20 cellular contexts compared by ENCODE assay signal in genomic region chr7:49563693-49564378, GRCh38.
DNase-seq lines count a peak whose midpoint lies in the region; ATAC-seq and TF ChIP-seq lines count a peak whose summit lies in the region.
"Had no signal": no experiment of that assay in that cellular context is flagged by ENCODE, and none has a peak within 500 bp of the region (broad histone marks: within the 10 kb centered on the region; RNA-seq: fewer than 3 reads in every experiment).

No MANE protein-coding gene starts in this region.

- H3K9me3 ChIP-seq in heart left ventricle = peaks cover 0 to 24% (median 10%) of the 10 kb centered on the region in 12 donors

- intact Hi-C loops in heart left ventricle (cut with DNase I) = no loop called here

- H3K4me3 Mint-ChIP-seq in stimulated activated naive B cell treated with anti-CD40 and anti-IgM and Interleukin-4, amounts not matched to agents 10 μg/mL and 1 μg/mL and 100 μg/mL, for 72 hours = no peak overlapping the region
- H3K4me3 Mint-ChIP-seq: central memory CD8-positive, alpha-beta T cell; mesothelial cell of epicardium; neural progenitor cell had no signal

- no peaks in the 10 kb centered on the region for H3K36me3 Mint-ChIP-seq in stimulated activated naive B cell treated with anti-CD40 and anti-IgM and Interleukin-4, amounts not matched to agents 10 μg/mL and 1 μg/mL and 100 μg/mL, for 72 hours
- H3K36me3 Mint-ChIP-seq: mesothelial cell of epicardium, neural progenitor cell had no signal

- no peak overlapping the region for H3K27ac Mint-ChIP-seq in stimulated activated naive B cell treated with anti-CD40 and anti-IgM and Interleukin-4, amounts not matched to agents 10 μg/mL and 1 μg/mL and 100 μg/mL, for 72 hours
- H3K27ac Mint-ChIP-seq: mesothelial cell of epicardium, neural progenitor cell had no signal

- H3K4me3 ChIP-seq in GM06990 (replicated peaks; ENCODE audit: low read depth, low read length) = no peak overlapping the region
- H3K4me3 ChIP-seq in heart left ventricle = no peak overlapping the region
- H3K4me3 ChIP-seq: neural progenitor cell, uterus had no signal

- DNase-seq in GM06990 (ENCODE audit: extremely low read depth, insufficient read length) (peak; percentile 17), ureter (ENCODE audit: low spot score) (no peak), heart left ventricle (no peak), SIG-M5 treated with dmso at 0.1 percent for 504 hours (lab: John Stamatoyannopoulos, UW; ENCODE audit: unreplicated experiment) (no peak)
- no peak for DNase-seq in stimulated activated naive B cell treated with anti-CD40 and anti-IgM and Interleukin-4, amounts not matched to agents 10 μg/mL and 1 μg/mL and 100 μg/mL, for 72 hours
- DNase-seq: activated gamma-delta T cell; foreskin fibroblast; left cardiac atrium; NCI-H1694 treated with DMSO at 0.1 percent for 48 hours; SHP77 treated with DMSO at 0.1 percent for 48 hours; stimulated activated naive CD4-positive, alpha-beta T cell; uterus had no signal

- peaks cover 7 to 15% of the 10 kb centered on the region in 2 donors for H3K9me3 Mint-ChIP-seq in stimulated activated naive B cell treated with anti-CD40 and anti-IgM and Interleukin-4, amounts not matched to agents 10 μg/mL and 1 μg/mL and 100 μg/mL, for 72 hours

- H3K27me3 ChIP-seq in GM06990 (replicated peaks; ENCODE audit: control insufficient read depth, insufficient read depth, low read length) (no peaks in the 10 kb centered on the region), heart left ventricle (no peaks in the 10 kb centered on the region)
- H3K27me3 ChIP-seq: neural progenitor cell, uterus had no signal

- WGBS in heart left ventricle, 4 donors = 69 to 83% (median 73%) methylated on average over 8 of the region's 8 CpGs

- H3K4me1 Mint-ChIP-seq in stimulated activated naive B cell treated with anti-CD40 and anti-IgM and Interleukin-4, amounts not matched to agents 10 μg/mL and 1 μg/mL and 100 μg/mL, for 72 hours = no peaks in the 10 kb centered on the region
- H3K4me1 Mint-ChIP-seq: central memory CD8-positive, alpha-beta T cell; mesothelial cell of epicardium; neural progenitor cell had no signal

- no peak for TF ChIP-seq POLR2A in heart left ventricle (IDR thresholded peaks at IDR 0.05)

- no peaks in the 10 kb centered on the region for H3K4me1 ChIP-seq in heart left ventricle
- H3K4me1 ChIP-seq: neural progenitor cell, uterus had no signal

- peak; percentile 39 for ATAC-seq in GM19395 (IDR thresholded peaks at IDR 0.05; ENCODE audit: unreplicated experiment)
- ATAC-seq in HG02610 (IDR thresholded peaks at IDR 0.05; ENCODE audit: unreplicated experiment) = peak; percentile 33
- ATAC-seq in HG03159 (IDR thresholded peaks at IDR 0.05; ENCODE audit: unreplicated experiment) = peak; percentile 24
- no peak for ATAC-seq in heart left ventricle
- ATAC-seq in stimulated activated naive B cell treated with anti-CD40 and anti-IgM and Interleukin-4, amounts not matched to agents 10 μg/mL and 1 μg/mL and 100 μg/mL, for 72 hours (replicated peaks) = no peak
- ATAC-seq: HepG2, left cardiac atrium had no signal

- no peaks in the 10 kb centered on the region for H3K27me3 Mint-ChIP-seq in stimulated activated naive B cell treated with anti-CD40 and anti-IgM and Interleukin-4, amounts not matched to agents 10 μg/mL and 1 μg/mL and 100 μg/mL, for 72 hours
- H3K27me3 Mint-ChIP-seq: central memory CD8-positive, alpha-beta T cell had no signal

- H3K36me3 ChIP-seq in GM06990 (ENCODE audit: control insufficient read depth, insufficient read depth, low read length) (no peaks in the 10 kb centered on the region), heart left ventricle (no peaks in the 10 kb centered on the region)
- H3K36me3 ChIP-seq: neural progenitor cell, uterus had no signal

- H3K27ac ChIP-seq in heart left ventricle = no peak overlapping the region
- H3K27ac ChIP-seq: C4-2B, neural progenitor cell, uterus had no signal

- TF ChIP-seq CTCF in GM06990 (IDR thresholded peaks at IDR 0.05; ENCODE audit: insufficient read depth, low read length, poor library complexity, severe bottlenecking) = no peak
- TF ChIP-seq CTCF in heart left ventricle (IDR thresholded peaks at IDR 0.05) = no peak

Comparison
In these comparisons a context has a peak if more than half of its experiments do, and no peak if none do; other contexts are left out.
1. ATAC-seq: peak in GM19395 (single experiment), HG02610 (single experiment) and HG03159 (single experiment); none in heart left ventricle (0 of 4) and stimulated activated naive B cell treated with anti-CD40 and anti-IgM and Interleukin-4, amounts not matched to agents 10 μg/mL and 1 μg/mL and 100 μg/mL, for 72 hours (0 of 2).